Comparison of ENCODE assay signal across 9 cellular contexts in genomic region chr3:154018100-154018696, GRCh38.
DNase-seq lines count a peak whose midpoint lies in the region; ATAC-seq and TF ChIP-seq lines count a peak whose summit lies in the region.
"Had no signal": no experiment of that assay in that cellular context is flagged by ENCODE, and none has a peak within 500 bp of the region (broad histone marks: within the 10 kb centered on the region; RNA-seq: fewer than 3 reads in every experiment).

No MANE protein-coding gene starts in this region.

- H3K27me3 ChIP-seq in HL-60 (ENCODE audit: insufficient read depth, poor library complexity, severe bottlenecking) (no peaks in the 10 kb centered on the region), left ventricle myocardium inferior (ENCODE audit: low read depth) (no peaks in the 10 kb centered on the region)

- no peaks in the 10 kb centered on the region for H3K36me3 ChIP-seq in left ventricle myocardium inferior

- no peaks in the 10 kb centered on the region for H3K4me1 ChIP-seq in left ventricle myocardium inferior
- H3K4me1 ChIP-seq: parathyroid adenoma had no signal

- ATAC-seq in GM19372 (IDR thresholded peaks at IDR 0.05; ENCODE audit: low read depth, unreplicated experiment) = peak; percentile 82

- H3K27ac ChIP-seq in HL-60 (replicated peaks) = no peak overlapping the region
- H3K27ac ChIP-seq in left ventricle myocardium inferior (replicated peaks) = no peak overlapping the region
- H3K27ac ChIP-seq: parathyroid adenoma had no signal

- H3K4me3 ChIP-seq in HL-60 (replicated peaks; ENCODE audit: insufficient read depth, low read length) (no peak overlapping the region), left ventricle myocardium inferior (no peak overlapping the region)

- intact Hi-C loops in left ventricle myocardium inferior (cut with micrococcal nuclease) = no loop called here

- TF ChIP-seq CTCF in HL-60 (IDR thresholded peaks at IDR 0.05; ENCODE audit: insufficient read depth, low read length) = peak; percentile 54
- TF ChIP-seq CTCF in left ventricle myocardium inferior (IDR thresholded peaks at IDR 0.05; ENCODE audit: borderline replicate concordance) = no peak

- DNase-seq in DMS114 treated with DMSO at 0.1 percent for 48 hours (lab: John Stamatoyannopoulos, UW; ENCODE audit: unreplicated experiment) (peak; percentile 4), HL-60 (ENCODE audit: low read depth in 1 of 2, low spot score in 1 of 2) (peak in 1 of 2 experiments; percentile 11), SKM-1 treated with dmso at 0.1 percent for 144 hours (lab: John Stamatoyannopoulos, UW; ENCODE audit: unreplicated experiment) (peak; percentile 6), ecto neural progenitor cell (ENCODE audit: low spot score) (peak; percentile 62), NCI-H1436 (lab: John Stamatoyannopoulos, UW) (no peak), left ventricle myocardium inferior (no peak)
- DNase-seq in stimulated activated CD4-positive, alpha-beta T cell treated with anti-CD3 and anti-CD28 coated beads, Interleukin-12 subunit alpha, Interleukin-12 subunit beta, amount 100 ng/mL, for 4 hours = peak; percentile 13

- H3K9me3 ChIP-seq in left ventricle myocardium inferior (replicated peaks) = peaks cover 21% of the 10 kb centered on the region

Comparison
In these comparisons a context has a peak if more than half of its experiments do, and no peak if none do; other contexts are left out.
1. DNase-seq: peak in DMS114 treated with DMSO at 0.1 percent for 48 hours (single experiment), SKM-1 treated with dmso at 0.1 percent for 144 hours (single experiment), ecto neural progenitor cell (single experiment) and stimulated activated CD4-positive, alpha-beta T cell treated with anti-CD3 and anti-CD28 coated beads, Interleukin-12 subunit alpha, Interleukin-12 subunit beta, amount 100 ng/mL, for 4 hours (single experiment); none in NCI-H1436 (single experiment) and left ventricle myocardium inferior (single experiment).